In the genomic region with DNA sequence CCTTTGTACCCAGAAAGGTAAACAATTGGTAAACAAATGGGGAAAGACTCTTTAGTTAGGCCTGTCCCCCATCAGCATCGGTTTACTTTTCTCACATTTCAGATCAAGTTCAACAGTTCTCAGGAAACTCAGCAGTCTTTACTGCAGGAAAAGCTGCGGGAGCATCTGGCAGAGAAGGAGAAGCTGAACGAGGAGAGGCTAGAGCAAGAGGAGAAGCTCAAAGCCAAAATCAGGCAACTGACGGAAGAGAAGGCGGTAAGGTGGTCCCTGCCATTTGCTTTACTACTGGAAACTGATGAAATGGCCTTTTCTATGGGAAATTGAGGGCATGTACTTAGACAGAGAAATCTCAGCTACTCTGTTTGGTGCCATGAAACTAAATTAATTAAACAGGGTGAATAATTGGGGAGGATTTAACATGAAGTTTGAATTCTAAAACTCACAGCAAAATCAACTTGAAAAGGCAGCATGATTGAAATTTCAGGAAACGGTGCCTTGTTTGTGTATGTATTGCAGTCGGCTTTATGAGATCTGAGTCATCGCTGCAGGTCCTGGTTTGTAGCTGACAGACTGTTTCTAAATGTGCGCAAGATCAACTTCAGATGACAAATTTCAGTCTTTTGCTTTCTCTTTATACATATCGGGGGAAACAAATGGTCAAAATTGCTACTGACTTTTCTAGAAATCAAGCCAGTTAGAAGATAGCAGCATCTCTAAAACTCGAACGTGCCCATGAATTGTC, we compare ENCODE assay signal across 9 cellular contexts.
A peak's percentile ranks its signal among the peaks of the same experiment; 100 is the strongest.
DNase-seq lines count a peak whose midpoint lies in the region; ATAC-seq, FAIRE-seq and TF ChIP-seq lines count a peak whose summit lies in the region.
"Had no signal": no experiment of that assay in that cellular context is flagged by ENCODE, and none has a peak within 500 bp of the region (broad histone marks: within the 10 kb centered on the region; RNA-seq: fewer than 3 reads in every experiment).

No MANE protein-coding gene starts in this region.

- FAIRE-seq in GM12891 (lab: Jason Lieb, UNC) = peak; percentile 40
- peak; percentile 49 for FAIRE-seq in pancreas (lab: Jason Lieb, UNC)

- no peaks in the 10 kb centered on the region for H4K20me1 ChIP-seq in OCI-LY3 (ENCODE audit: insufficient read depth, low read length)

- no peaks in the 10 kb centered on the region for H3K79me2 ChIP-seq in OCI-LY3 (ENCODE audit: low read length)

- ATAC-seq in pancreas = no peak
- ATAC-seq in stimulated activated naive CD8-positive, alpha-beta T cell treated with anti-CD3 and anti-CD28 coated beads, Interleukin-15, Interleukin-2, amounts not matched to agents 100 U/mL and 50 U/mL, for 24 hours = no peak

- H3K9ac ChIP-seq in OCI-LY3 (ENCODE audit: low read length) = no peak overlapping the region

- no peak overlapping the region for H3K27ac ChIP-seq in OCI-LY3 (ENCODE audit: low read length)
- no peak overlapping the region for H3K27ac ChIP-seq in pancreas

- H3K4me1 ChIP-seq in OCI-LY3 (ENCODE audit: low read length) (peaks cover 21% of the 10 kb centered on the region), pancreas (peaks cover 0 to 4% (median 0%) of the 10 kb centered on the region in 3 donors)

- TF ChIP-seq POLR2A in GM12891 (IDR thresholded peaks at IDR 0.05; ENCODE audit: low read depth, low read length) = no peak

- H2AFZ ChIP-seq in OCI-LY3 (ENCODE audit: low read depth, low read length) = no peak overlapping the region

- intact Hi-C loops in pancreas (cut with DNase I) = no loop called here

- H3K27me3 ChIP-seq in OCI-LY3 (ENCODE audit: low read depth, low read length) (peaks cover 3% of the 10 kb centered on the region; the same call in 1 of the 2 replicates), pancreas (no peaks in the 10 kb centered on the region)

- no peak for TF ChIP-seq CTCF in OCI-LY3 (IDR thresholded peaks at IDR 0.05; ENCODE audit: low read depth, low read length)
- no peak for TF ChIP-seq CTCF in choroid plexus epithelial cell (conservative IDR thresholded peaks at IDR 0.05; ENCODE audit: low read depth, low read length)
- TF ChIP-seq CTCF in pancreas (IDR thresholded peaks at IDR 0.05) = no peak

- 93 to 94% methylated on average over 12 of the region's 12 CpGs for WGBS in pancreas, 2 donors

- H3K36me3 ChIP-seq in OCI-LY3 (replicated peaks; ENCODE audit: low read depth, low read length) (no peaks in the 10 kb centered on the region), pancreas (no peaks in the 10 kb centered on the region)

- DNase-seq in GM12891 (ENCODE audit: insufficient read length, low spot score) (no peak), choroid plexus epithelial cell (ENCODE audit: low read depth) (peak; percentile 75), pancreas (no peak), KG1 (lab: John Stamatoyannopoulos, UW) (no peak), GDM1 (lab: John Stamatoyannopoulos, UW) (no peak), NCI-H1417 treated with DMSO at 0.1 percent for 48 hours (lab: John Stamatoyannopoulos, UW) (no peak)
- no peak for DNase-seq in stimulated activated naive CD8-positive, alpha-beta T cell treated with anti-CD3 and anti-CD28 coated beads, Interleukin-15, Interleukin-2, amounts not matched to agents 100 U/mL and 50 U/mL, for 24 hours
- DNase-seq: NCI-H2029 had no signal

- peak overlapping the region; percentile 34 for H3K4me2 ChIP-seq in OCI-LY3 (ENCODE audit: low read length)

- no peaks in the 10 kb centered on the region for H3K9me3 ChIP-seq in OCI-LY3 (ENCODE audit: insufficient read depth, low read length)
- H3K9me3 ChIP-seq in pancreas = no peaks in the 10 kb centered on the region

- H3K4me3 ChIP-seq in OCI-LY3 (ENCODE audit: low read length) = no peak overlapping the region
- no peak overlapping the region for H3K4me3 ChIP-seq in choroid plexus epithelial cell (ENCODE audit: low read depth, low read length)
- H3K4me3 ChIP-seq in pancreas = no peak overlapping the region

TF ChIP-seq in GM12891, 5 proteins besides CTCF, POLR2A, EP300 and RAD21:
- no peak for TF ChIP-seq TAF1 (IDR thresholded peaks at IDR 0.05; ENCODE audit: low read depth, low read length)
- TF ChIP-seq SPI1 (IDR thresholded peaks at IDR 0.05; ENCODE audit: low read depth, low read length) = no peak
- TF ChIP-seq PAX5 (IDR thresholded peaks at IDR 0.05; ENCODE audit: insufficient read depth, low read length, severe bottlenecking) = no peak
- TF ChIP-seq POLR2AphosphoS5 (IDR thresholded peaks at IDR 0.05; ENCODE audit: low read depth, low read length) = no peak
- no peak for TF ChIP-seq POU2F2 (IDR thresholded peaks at IDR 0.05; ENCODE audit: low read depth, low read length)
TF ChIP-seq in GM12891: peak in this region for 0.
